Comparison of ENCODE assay signal across 1 cellular context in the genomic region with DNA sequence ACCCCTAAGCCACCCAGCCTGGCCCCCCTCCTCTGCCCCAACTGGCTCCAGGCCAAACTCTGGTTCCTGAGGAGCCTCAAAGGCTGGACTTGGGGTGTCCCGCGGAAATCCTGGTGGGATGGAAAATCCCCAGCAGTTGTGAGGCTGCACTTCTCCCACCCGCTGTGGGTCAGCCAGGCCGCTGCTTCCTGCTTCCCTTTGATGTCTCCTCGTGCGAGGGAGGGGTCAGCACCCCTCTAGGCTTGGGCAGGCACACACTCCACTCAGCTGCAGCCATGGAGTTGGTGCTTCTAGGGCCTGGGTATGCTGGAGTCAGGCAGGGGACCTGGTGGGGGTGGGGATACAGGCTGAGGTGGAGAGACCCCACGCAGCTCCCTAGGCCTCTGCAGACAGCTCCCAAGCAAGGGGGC.
TF ChIP-seq lines count a peak whose summit lies in the region.

No MANE protein-coding gene starts in this region.

TF ChIP-seq in HepG2, 621 proteins besides CTCF, POLR2A, EP300 and RAD21 (continued from another document):
- peak; percentile 79 for TF ChIP-seq PATZ1 (CRISPR knock-in tag; IDR thresholded peaks at IDR 0.05)
- TF ChIP-seq ZBTB38 (CRISPR knock-in tag; IDR thresholded peaks at IDR 0.05): peak; percentile 80
- 0 out of 2 replicates have a peak, but pooled peaks have one; percentile 22 for TF ChIP-seq MAX (IDR thresholded peaks at IDR 0.05)
- TF ChIP-seq ELF3 (CRISPR knock-in tag; IDR thresholded peaks at IDR 0.05): 0 out of 2 replicates have a peak, but pooled peaks have one; percentile 11
- 0 out of 2 replicates have a peak, but pooled peaks have one; percentile 18 for TF ChIP-seq ZNF501 (CRISPR knock-in tag; IDR thresholded peaks at IDR 0.05)
- TF ChIP-seq TCF7 (IDR thresholded peaks at IDR 0.05; ENCODE audit: low read depth): peak; percentile 49; the same call in 1 of the 2 replicates
- TF ChIP-seq ZNF598 (CRISPR knock-in tag; IDR thresholded peaks at IDR 0.05; ENCODE audit: borderline replicate concordance): no peak
- no peak for TF ChIP-seq IKZF1 (IDR thresholded peaks at IDR 0.05)
- TF ChIP-seq, protein P1, sequence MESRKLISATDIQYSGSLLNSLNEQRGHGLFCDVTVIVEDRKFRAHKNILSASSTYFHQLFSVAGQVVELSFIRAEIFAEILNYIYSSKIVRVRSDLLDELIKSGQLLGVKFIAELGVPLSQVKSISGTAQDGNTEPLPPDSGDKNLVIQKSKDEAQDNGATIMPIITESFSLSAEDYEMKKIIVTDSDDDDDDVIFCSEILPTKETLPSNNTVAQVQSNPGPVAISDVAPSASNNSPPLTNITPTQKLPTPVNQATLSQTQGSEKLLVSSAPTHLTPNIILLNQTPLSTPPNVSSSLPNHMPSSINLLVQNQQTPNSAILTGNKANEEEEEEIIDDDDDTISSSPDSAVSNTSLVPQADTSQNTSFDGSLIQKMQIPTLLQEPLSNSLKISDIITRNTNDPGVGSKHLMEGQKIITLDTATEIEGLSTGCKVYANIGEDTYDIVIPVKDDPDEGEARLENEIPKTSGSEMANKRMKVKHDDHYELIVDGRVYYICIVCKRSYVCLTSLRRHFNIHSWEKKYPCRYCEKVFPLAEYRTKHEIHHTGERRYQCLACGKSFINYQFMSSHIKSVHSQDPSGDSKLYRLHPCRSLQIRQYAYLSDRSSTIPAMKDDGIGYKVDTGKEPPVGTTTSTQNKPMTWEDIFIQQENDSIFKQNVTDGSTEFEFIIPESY (CRISPR knock-in tag; IDR thresholded peaks at IDR 0.05): peak; percentile 98
- no peak for TF ChIP-seq SPEN (CRISPR knock-in tag; IDR thresholded peaks at IDR 0.05; ENCODE audit: low read depth)
- TF ChIP-seq TIGD3 (CRISPR knock-in tag; IDR thresholded peaks at IDR 0.05; ENCODE audit: borderline replicate concordance): no peak
